In the genomic region with DNA sequence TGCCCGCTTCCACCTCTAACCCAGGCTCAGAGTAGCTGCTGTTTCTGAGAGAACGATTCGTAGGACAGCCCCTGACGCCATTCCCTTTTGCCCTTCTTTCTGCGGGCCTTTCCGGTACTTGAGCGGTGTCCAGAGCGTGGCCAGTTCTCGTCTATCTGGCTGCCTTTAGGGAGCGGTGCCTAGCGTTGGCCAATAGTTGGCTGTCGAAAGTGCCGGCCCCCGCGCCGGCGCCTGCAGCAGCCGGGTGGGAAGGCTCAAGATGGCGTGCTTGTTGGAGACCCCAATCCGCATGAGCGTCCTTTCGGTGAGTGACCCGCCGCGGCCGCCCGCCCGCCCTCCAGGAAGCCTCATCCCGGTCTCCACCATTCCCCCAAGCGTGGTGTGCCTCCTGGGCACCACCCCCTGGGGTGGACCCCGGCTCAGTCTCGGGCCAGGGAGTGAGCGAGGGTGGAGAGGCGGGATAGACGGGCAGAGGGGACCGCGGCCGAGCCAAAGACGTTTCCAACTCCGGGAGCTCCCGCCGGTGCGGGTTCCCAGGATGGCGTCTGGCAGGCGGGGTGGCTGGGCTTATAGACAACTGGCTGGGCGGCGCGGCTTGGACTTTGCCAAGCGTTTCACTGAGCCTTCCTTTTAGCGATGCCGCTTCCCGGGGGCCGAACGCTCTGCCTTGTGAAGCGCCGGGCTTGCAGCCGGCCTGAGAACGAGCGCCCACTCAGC, we compare ENCODE assay signal across 1 cellular context.
TF ChIP-seq lines count a peak whose summit lies in the region.

A gene with protein sequence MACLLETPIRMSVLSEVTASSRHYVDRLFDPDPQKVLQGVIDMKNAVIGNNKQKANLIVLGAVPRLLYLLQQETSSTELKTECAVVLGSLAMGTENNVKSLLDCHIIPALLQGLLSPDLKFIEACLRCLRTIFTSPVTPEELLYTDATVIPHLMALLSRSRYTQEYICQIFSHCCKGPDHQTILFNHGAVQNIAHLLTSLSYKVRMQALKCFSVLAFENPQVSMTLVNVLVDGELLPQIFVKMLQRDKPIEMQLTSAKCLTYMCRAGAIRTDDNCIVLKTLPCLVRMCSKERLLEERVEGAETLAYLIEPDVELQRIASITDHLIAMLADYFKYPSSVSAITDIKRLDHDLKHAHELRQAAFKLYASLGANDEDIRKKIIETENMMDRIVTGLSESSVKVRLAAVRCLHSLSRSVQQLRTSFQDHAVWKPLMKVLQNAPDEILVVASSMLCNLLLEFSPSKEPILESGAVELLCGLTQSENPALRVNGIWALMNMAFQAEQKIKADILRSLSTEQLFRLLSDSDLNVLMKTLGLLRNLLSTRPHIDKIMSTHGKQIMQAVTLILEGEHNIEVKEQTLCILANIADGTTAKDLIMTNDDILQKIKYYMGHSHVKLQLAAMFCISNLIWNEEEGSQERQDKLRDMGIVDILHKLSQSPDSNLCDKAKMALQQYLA (plus strand): TSS at position 6 of the 717 bp plus-strand sequence. CDS start 254 bp downstream, at position 260.

TF ChIP-seq in K562, 482 proteins besides CTCF, POLR2A, EP300 and RAD21 (continued from another document and continues in another):
- TF ChIP-seq, protein P1, sequence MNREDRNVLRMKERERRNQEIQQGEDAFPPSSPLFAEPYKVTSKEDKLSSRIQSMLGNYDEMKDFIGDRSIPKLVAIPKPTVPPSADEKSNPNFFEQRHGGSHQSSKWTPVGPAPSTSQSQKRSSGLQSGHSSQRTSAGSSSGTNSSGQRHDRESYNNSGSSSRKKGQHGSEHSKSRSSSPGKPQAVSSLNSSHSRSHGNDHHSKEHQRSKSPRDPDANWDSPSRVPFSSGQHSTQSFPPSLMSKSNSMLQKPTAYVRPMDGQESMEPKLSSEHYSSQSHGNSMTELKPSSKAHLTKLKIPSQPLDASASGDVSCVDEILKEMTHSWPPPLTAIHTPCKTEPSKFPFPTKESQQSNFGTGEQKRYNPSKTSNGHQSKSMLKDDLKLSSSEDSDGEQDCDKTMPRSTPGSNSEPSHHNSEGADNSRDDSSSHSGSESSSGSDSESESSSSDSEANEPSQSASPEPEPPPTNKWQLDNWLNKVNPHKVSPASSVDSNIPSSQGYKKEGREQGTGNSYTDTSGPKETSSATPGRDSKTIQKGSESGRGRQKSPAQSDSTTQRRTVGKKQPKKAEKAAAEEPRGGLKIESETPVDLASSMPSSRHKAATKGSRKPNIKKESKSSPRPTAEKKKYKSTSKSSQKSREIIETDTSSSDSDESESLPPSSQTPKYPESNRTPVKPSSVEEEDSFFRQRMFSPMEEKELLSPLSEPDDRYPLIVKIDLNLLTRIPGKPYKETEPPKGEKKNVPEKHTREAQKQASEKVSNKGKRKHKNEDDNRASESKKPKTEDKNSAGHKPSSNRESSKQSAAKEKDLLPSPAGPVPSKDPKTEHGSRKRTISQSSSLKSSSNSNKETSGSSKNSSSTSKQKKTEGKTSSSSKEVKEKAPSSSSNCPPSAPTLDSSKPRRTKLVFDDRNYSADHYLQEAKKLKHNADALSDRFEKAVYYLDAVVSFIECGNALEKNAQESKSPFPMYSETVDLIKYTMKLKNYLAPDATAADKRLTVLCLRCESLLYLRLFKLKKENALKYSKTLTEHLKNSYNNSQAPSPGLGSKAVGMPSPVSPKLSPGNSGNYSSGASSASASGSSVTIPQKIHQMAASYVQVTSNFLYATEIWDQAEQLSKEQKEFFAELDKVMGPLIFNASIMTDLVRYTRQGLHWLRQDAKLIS (CRISPR knock-in tag; IDR thresholded peaks at IDR 0.05): no peak; the same call in 1 of the 2 replicates
- TF ChIP-seq SNIP1 (IDR thresholded peaks at IDR 0.05; ENCODE audit: low read depth): no peak
- no peak for TF ChIP-seq POLR2H (tag; IDR thresholded peaks at IDR 0.05; ENCODE audit: low read depth)
- TF ChIP-seq ATF1 (CRISPR knock-in tag; IDR thresholded peaks at IDR 0.05): no peak
- TF ChIP-seq ATF1 (tag; IDR thresholded peaks at IDR 0.05): peak; percentile 71
- peak; percentile 78 for TF ChIP-seq TAF1 (IDR thresholded peaks at IDR 0.05; ENCODE audit: control insufficient read depth, extremely low read depth, insufficient read depth, low read length, severe bottlenecking)
- TF ChIP-seq MAZ (CRISPR knock-in tag; conservative IDR thresholded peaks at IDR 0.05 in 1 of 2, IDR thresholded peaks at IDR 0.05 in 1 of 2): peak; percentile 57 to 66; a peak in 3 of 4 replicates
- TF ChIP-seq, protein P2, sequence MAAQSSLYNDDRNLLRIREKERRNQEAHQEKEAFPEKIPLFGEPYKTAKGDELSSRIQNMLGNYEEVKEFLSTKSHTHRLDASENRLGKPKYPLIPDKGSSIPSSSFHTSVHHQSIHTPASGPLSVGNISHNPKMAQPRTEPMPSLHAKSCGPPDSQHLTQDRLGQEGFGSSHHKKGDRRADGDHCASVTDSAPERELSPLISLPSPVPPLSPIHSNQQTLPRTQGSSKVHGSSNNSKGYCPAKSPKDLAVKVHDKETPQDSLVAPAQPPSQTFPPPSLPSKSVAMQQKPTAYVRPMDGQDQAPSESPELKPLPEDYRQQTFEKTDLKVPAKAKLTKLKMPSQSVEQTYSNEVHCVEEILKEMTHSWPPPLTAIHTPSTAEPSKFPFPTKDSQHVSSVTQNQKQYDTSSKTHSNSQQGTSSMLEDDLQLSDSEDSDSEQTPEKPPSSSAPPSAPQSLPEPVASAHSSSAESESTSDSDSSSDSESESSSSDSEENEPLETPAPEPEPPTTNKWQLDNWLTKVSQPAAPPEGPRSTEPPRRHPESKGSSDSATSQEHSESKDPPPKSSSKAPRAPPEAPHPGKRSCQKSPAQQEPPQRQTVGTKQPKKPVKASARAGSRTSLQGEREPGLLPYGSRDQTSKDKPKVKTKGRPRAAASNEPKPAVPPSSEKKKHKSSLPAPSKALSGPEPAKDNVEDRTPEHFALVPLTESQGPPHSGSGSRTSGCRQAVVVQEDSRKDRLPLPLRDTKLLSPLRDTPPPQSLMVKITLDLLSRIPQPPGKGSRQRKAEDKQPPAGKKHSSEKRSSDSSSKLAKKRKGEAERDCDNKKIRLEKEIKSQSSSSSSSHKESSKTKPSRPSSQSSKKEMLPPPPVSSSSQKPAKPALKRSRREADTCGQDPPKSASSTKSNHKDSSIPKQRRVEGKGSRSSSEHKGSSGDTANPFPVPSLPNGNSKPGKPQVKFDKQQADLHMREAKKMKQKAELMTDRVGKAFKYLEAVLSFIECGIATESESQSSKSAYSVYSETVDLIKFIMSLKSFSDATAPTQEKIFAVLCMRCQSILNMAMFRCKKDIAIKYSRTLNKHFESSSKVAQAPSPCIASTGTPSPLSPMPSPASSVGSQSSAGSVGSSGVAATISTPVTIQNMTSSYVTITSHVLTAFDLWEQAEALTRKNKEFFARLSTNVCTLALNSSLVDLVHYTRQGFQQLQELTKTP (IDR thresholded peaks at IDR 0.05; ENCODE audit: low read depth in 1 of 2, partially characterized antibody in 2 of 2): peak in 1 of 2 experiments; percentile 53
- no peak for TF ChIP-seq SMC3 (conservative IDR thresholded peaks at IDR 0.05; ENCODE audit: insufficient read depth, low read depth, low read length)
- peak; percentile 69 for TF ChIP-seq CHD1 (IDR thresholded peaks at IDR 0.05; ENCODE audit: low read length)
- TF ChIP-seq GTF2F1 (IDR thresholded peaks at IDR 0.05; ENCODE audit: low read depth, low read length): peak; percentile 47; the same call in 1 of the 2 replicates
- TF ChIP-seq, protein P3, sequence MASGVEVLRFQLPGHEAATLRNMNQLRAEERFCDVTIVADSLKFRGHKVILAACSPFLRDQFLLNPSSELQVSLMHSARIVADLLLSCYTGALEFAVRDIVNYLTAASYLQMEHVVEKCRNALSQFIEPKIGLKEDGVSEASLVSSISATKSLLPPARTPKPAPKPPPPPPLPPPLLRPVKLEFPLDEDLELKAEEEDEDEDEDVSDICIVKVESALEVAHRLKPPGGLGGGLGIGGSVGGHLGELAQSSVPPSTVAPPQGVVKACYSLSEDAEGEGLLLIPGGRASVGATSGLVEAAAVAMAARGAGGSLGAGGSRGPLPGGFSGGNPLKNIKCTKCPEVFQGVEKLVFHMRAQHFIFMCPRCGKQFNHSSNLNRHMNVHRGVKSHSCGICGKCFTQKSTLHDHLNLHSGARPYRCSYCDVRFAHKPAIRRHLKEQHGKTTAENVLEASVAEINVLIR (CRISPR knock-in tag; IDR thresholded peaks at IDR 0.05): no peak
- TF ChIP-seq, protein P4, sequence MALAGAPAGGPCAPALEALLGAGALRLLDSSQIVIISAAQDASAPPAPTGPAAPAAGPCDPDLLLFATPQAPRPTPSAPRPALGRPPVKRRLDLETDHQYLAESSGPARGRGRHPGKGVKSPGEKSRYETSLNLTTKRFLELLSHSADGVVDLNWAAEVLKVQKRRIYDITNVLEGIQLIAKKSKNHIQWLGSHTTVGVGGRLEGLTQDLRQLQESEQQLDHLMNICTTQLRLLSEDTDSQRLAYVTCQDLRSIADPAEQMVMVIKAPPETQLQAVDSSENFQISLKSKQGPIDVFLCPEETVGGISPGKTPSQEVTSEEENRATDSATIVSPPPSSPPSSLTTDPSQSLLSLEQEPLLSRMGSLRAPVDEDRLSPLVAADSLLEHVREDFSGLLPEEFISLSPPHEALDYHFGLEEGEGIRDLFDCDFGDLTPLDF (CRISPR knock-in tag; IDR thresholded peaks at IDR 0.05): no peak
- no peak for TF ChIP-seq ASH1L (IDR thresholded peaks at IDR 0.05; ENCODE audit: borderline replicate concordance, low read depth, partially characterized antibody)
- TF ChIP-seq, protein P5, sequence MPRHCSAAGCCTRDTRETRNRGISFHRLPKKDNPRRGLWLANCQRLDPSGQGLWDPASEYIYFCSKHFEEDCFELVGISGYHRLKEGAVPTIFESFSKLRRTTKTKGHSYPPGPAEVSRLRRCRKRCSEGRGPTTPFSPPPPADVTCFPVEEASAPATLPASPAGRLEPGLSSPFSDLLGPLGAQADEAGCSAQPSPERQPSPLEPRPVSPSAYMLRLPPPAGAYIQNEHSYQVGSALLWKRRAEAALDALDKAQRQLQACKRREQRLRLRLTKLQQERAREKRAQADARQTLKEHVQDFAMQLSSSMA (CRISPR knock-in tag; IDR thresholded peaks at IDR 0.05): no peak
- peak; percentile 79 for TF ChIP-seq SOX6 (IDR thresholded peaks at IDR 0.05)
- no peak for TF ChIP-seq ZNF133 (CRISPR knock-in tag; IDR thresholded peaks at IDR 0.05)
- TF ChIP-seq, protein P6, sequence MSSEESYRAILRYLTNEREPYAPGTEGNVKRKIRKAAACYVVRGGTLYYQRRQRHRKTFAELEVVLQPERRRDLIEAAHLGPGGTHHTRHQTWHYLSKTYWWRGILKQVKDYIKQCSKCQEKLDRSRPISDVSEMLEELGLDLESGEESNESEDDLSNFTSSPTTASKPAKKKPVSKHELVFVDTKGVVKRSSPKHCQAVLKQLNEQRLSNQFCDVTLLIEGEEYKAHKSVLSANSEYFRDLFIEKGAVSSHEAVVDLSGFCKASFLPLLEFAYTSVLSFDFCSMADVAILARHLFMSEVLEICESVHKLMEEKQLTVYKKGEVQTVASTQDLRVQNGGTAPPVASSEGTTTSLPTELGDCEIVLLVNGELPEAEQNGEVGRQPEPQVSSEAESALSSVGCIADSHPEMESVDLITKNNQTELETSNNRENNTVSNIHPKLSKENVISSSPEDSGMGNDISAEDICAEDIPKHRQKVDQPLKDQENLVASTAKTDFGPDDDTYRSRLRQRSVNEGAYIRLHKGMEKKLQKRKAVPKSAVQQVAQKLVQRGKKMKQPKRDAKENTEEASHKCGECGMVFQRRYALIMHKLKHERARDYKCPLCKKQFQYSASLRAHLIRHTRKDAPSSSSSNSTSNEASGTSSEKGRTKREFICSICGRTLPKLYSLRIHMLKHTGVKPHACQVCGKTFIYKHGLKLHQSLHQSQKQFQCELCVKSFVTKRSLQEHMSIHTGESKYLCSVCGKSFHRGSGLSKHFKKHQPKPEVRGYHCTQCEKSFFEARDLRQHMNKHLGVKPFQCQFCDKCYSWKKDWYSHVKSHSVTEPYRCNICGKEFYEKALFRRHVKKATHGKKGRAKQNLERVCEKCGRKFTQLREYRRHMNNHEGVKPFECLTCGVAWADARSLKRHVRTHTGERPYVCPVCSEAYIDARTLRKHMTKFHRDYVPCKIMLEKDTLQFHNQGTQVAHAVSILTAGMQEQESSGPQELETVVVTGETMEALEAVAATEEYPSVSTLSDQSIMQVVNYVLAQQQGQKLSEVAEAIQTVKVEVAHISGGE (CRISPR knock-in tag; IDR thresholded peaks at IDR 0.05): 0 out of 6 replicates have a peak, but pooled peaks of 1 of the 3 experiments have one; percentile 33
- TF ChIP-seq CEBPG (CRISPR knock-in tag; IDR thresholded peaks at IDR 0.05): no peak
- TF ChIP-seq CEBPG (tag; conservative IDR thresholded peaks at IDR 0.05 in 1 of 2, IDR thresholded peaks at IDR 0.05 in 1 of 2): peak in 1 of 2 experiments; percentile 59; a peak in 1 of 4 replicates
- TF ChIP-seq, protein P7, sequence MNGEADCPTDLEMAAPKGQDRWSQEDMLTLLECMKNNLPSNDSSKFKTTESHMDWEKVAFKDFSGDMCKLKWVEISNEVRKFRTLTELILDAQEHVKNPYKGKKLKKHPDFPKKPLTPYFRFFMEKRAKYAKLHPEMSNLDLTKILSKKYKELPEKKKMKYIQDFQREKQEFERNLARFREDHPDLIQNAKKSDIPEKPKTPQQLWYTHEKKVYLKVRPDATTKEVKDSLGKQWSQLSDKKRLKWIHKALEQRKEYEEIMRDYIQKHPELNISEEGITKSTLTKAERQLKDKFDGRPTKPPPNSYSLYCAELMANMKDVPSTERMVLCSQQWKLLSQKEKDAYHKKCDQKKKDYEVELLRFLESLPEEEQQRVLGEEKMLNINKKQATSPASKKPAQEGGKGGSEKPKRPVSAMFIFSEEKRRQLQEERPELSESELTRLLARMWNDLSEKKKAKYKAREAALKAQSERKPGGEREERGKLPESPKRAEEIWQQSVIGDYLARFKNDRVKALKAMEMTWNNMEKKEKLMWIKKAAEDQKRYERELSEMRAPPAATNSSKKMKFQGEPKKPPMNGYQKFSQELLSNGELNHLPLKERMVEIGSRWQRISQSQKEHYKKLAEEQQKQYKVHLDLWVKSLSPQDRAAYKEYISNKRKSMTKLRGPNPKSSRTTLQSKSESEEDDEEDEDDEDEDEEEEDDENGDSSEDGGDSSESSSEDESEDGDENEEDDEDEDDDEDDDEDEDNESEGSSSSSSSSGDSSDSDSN (IDR thresholded peaks at IDR 0.05; ENCODE audit: borderline replicate concordance in 1 of 2, low read depth in 2 of 2, low read length in 2 of 2): 0 out of 4 replicates have a peak, but pooled peaks of 1 of the 2 experiments have one; percentile 3
- TF ChIP-seq ZNF785 (CRISPR knock-in tag; IDR thresholded peaks at IDR 0.05): no peak
- TF ChIP-seq RBM15 (IDR thresholded peaks at IDR 0.05; ENCODE audit: insufficient read depth, low read length): no peak
- TF ChIP-seq RBBP5 (IDR thresholded peaks at IDR 0.05; ENCODE audit: borderline replicate concordance, insufficient read depth, low read length, poor library complexity, severe bottlenecking): peak; percentile 85
- TF ChIP-seq TOE1 (IDR thresholded peaks at IDR 0.05; ENCODE audit: borderline replicate concordance): peak; percentile 41; the same call in 1 of the 2 replicates
- TF ChIP-seq TOE1 (CRISPR knock-in tag; IDR thresholded peaks at IDR 0.05; ENCODE audit: borderline replicate concordance, low read depth): no peak
- TF ChIP-seq, protein P8, sequence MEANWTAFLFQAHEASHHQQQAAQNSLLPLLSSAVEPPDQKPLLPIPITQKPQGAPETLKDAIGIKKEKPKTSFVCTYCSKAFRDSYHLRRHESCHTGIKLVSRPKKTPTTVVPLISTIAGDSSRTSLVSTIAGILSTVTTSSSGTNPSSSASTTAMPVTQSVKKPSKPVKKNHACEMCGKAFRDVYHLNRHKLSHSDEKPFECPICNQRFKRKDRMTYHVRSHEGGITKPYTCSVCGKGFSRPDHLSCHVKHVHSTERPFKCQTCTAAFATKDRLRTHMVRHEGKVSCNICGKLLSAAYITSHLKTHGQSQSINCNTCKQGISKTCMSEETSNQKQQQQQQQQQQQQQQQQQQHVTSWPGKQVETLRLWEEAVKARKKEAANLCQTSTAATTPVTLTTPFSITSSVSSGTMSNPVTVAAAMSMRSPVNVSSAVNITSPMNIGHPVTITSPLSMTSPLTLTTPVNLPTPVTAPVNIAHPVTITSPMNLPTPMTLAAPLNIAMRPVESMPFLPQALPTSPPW (CRISPR knock-in tag; IDR thresholded peaks at IDR 0.05): peak; percentile 57
- peak; percentile 15 for TF ChIP-seq NEUROD1 (IDR thresholded peaks at IDR 0.05; ENCODE audit: borderline replicate concordance, low read depth, low read length, partially characterized antibody)
- no peak for TF ChIP-seq ZFP30 (CRISPR knock-in tag; IDR thresholded peaks at IDR 0.05; ENCODE audit: borderline replicate concordance)
- TF ChIP-seq ZNF197 (CRISPR knock-in tag; IDR thresholded peaks at IDR 0.05; ENCODE audit: low read depth): no peak
